In genomic region chr15:75843618-75844610, GRCh38 we compare ENCODE assay signal across 8 cellular contexts. TPM values are rescaled to one million over a fixed set of nuclear protein-coding genes. Genes with fewer than 3 reads are reported as not detected.
A peak's percentile ranks its signal among the peaks of the same experiment; 100 is the strongest.
DNase-seq lines count a peak whose midpoint lies in the region; ATAC-seq and TF ChIP-seq lines count a peak whose summit lies in the region.

No MANE protein-coding gene starts in this region.

- peaks cover 3% of the 10 kb centered on the region for H3K27me3 Mint-ChIP-seq in activated CD4-positive, alpha-beta memory T cell treated with anti-CD3 and anti-CD28 coated beads for 36 hours

- peak overlapping the region; percentile 86 for H3K27ac Mint-ChIP-seq in activated CD4-positive, alpha-beta memory T cell treated with anti-CD3 and anti-CD28 coated beads for 36 hours

- POLR2A ChIA-PET in activated CD4-positive, alpha-beta memory T cell treated with anti-CD3 and anti-CD28 coated beads for 36 hours (lab: Charles Lee) = interaction anchor here (0.7 to 2.3 kb wide), 4 partner anchors 10 to 390 kb away, joined by 3 to 8 read pairs (median 3); partner anchors contain the start of gene FBXO22

- H3K4me1 Mint-ChIP-seq in activated CD4-positive, alpha-beta memory T cell treated with anti-CD3 and anti-CD28 coated beads for 36 hours (ENCODE audit: low read depth) = peaks cover 44% of the 10 kb centered on the region

- CTCF ChIA-PET in activated CD4-positive, alpha-beta memory T cell treated with anti-CD3 and anti-CD28 coated beads for 36 hours (lab: Charles Lee) = interaction anchor here (0.7 to 1.3 kb wide), 3 partner anchors 28 to 477 kb away, joined by 3 read pairs; no protein-coding TSS in a partner anchor

- H3K4me1 ChIP-seq in duodenal mucosa (ENCODE audit: control insufficient read depth in 1 of 2, insufficient read depth in 2 of 2, low read length in 2 of 2) (peaks cover 12 to 19% of the 10 kb centered on the region in 2 donors), right lobe of liver (peaks cover 0 to 6% (median 2%) of the 10 kb centered on the region in 4 donors)

- 3% methylated on average over 19 of the region's 87 CpGs for WGBS in right lobe of liver (ENCODE audit: insufficient coverage, low coverage, low lambda C conversion rate, missing lambda C conversion rate)

- TF ChIP-seq POLR2A in GM18505 (IDR thresholded peaks at IDR 0.05; ENCODE audit: borderline replicate concordance, extremely low read depth, insufficient read depth, insufficient read length) (peak; percentile 23), right lobe of liver (IDR thresholded peaks at IDR 0.05) (no peak)

- TF ChIP-seq CTCF in right lobe of liver (IDR thresholded peaks at IDR 0.05) = peak in 1 of 4 donors; percentile 3

- H3K4me3 Mint-ChIP-seq in activated CD4-positive, alpha-beta memory T cell treated with anti-CD3 and anti-CD28 coated beads for 36 hours = peak overlapping the region; percentile 89

- DNase-seq in NCI-H345 treated with DMSO at 0.1 percent for 48 hours (lab: John Stamatoyannopoulos, UW; ENCODE audit: unreplicated experiment) (peak; percentile 42), right lobe of liver (peak; percentile 58 to 69 (median 62)), GF-D8 (lab: John Stamatoyannopoulos, UW) (no peak)
- peak; percentile 59 for DNase-seq in activated CD4-positive, alpha-beta memory T cell treated with anti-CD3 and anti-CD28 coated beads for 36 hours
- peak in 2 of 3 donors; percentile 7 to 34 for DNase-seq in stimulated activated CD4-positive, alpha-beta T cell treated with anti-CD3 and anti-CD28 coated beads, TNF-alpha, amount 100 ng/mL, for 1 hour (ENCODE audit: low read depth in 3 of 3, low spot score in 1 of 3)

- H3K27ac ChIP-seq in duodenal mucosa (ENCODE audit: low read depth, low read length) = peak overlapping the region; percentile 71
- H3K27ac ChIP-seq in right lobe of liver = peak overlapping the region; percentile 50 to 77 (median 73)

- peaks cover 0 to 7% of the 10 kb centered on the region in 2 donors for H3K27me3 ChIP-seq in duodenal mucosa (ENCODE audit: control insufficient read depth in 1 of 2, insufficient read depth in 2 of 2, low read length in 2 of 2)
- no peaks in the 10 kb centered on the region for H3K27me3 ChIP-seq in right lobe of liver

- peak overlapping the region; percentile 70 to 84 for H3K9ac ChIP-seq in duodenal mucosa (ENCODE audit: low read depth in 1 of 2, low read length in 2 of 2)

- intact Hi-C loops in activated CD4-positive, alpha-beta memory T cell treated with anti-CD3 and anti-CD28 coated beads for 36 hours (cut with micrococcal nuclease) = loop anchor here (1.0 to 10.0 kb wide), 2 partner anchors 211 to 390 kb away; partner anchors contain the start of gene TMEM266
- intact Hi-C loops in right lobe of liver (cut with DNase I) = no loop called here

- ATAC-seq in GM18505 (IDR thresholded peaks at IDR 0.05; ENCODE audit: unreplicated experiment) = peak; percentile 44
- ATAC-seq in HG02852 (IDR thresholded peaks at IDR 0.05; ENCODE audit: unreplicated experiment) = peak; percentile 58
- peak; percentile 78 to 84 (median 78) for ATAC-seq in right lobe of liver

- no peaks in the 10 kb centered on the region for H3K9me3 Mint-ChIP-seq in activated CD4-positive, alpha-beta memory T cell treated with anti-CD3 and anti-CD28 coated beads for 36 hours

- H3K36me3 ChIP-seq in duodenal mucosa (ENCODE audit: control insufficient read depth in 1 of 2, insufficient read depth in 2 of 2, low read length in 2 of 2) (no peaks in the 10 kb centered on the region), right lobe of liver (no peaks in the 10 kb centered on the region)

- H3K9me3 ChIP-seq in duodenal mucosa (ENCODE audit: control insufficient read depth in 1 of 2, low read length in 2 of 2) (no peaks in the 10 kb centered on the region), right lobe of liver (no peaks in the 10 kb centered on the region)

- H3K36me3 Mint-ChIP-seq in activated CD4-positive, alpha-beta memory T cell treated with anti-CD3 and anti-CD28 coated beads for 36 hours = peaks cover 15% of the 10 kb centered on the region

- peak overlapping the region; percentile 72 to 90 for H3K4me3 ChIP-seq in duodenal mucosa (ENCODE audit: low read depth in 1 of 2, low read length in 2 of 2)
- peak overlapping the region; percentile 72 to 84 (median 77) for H3K4me3 ChIP-seq in right lobe of liver

RNA-seq across cellular contexts. Expression of gene UBE2Q2, which starts 0.7 kb away (rescaled TPM):
- 10 to 100 TPM; 19.7 to 19.8 TPM for total RNA-seq in activated CD4-positive, alpha-beta memory T cell treated with anti-CD3 and anti-CD28 coated beads for 36 hours
- 1 to 10 TPM; 2.6 to 9.5 (median 4.6) TPM for total RNA-seq in right lobe of liver

RNA-seq across cellular contexts. Expression of gene FBXO22, which starts 59.8 kb away (rescaled TPM):
- 10 to 100 TPM; 66.7 to 67.4 TPM for total RNA-seq in activated CD4-positive, alpha-beta memory T cell treated with anti-CD3 and anti-CD28 coated beads for 36 hours
- total RNA-seq in right lobe of liver = 10 to 100 TPM; 17.3 to 26.6 (median 20.0) TPM
